1 cellular context compared by ENCODE assay signal in genomic region chr15:100948430-100948762, GRCh38.
TF ChIP-seq lines count a peak whose summit lies in the region.

No MANE protein-coding gene starts in this region.

TF ChIP-seq in H1, 55 proteins besides CTCF, POLR2A, EP300 and RAD21 (continued from another document):
- no peak for TF ChIP-seq BCL11A (IDR thresholded peaks at IDR 0.05; ENCODE audit: low read depth in 2 of 2, low read length in 2 of 2)
- TF ChIP-seq CREB1 (IDR thresholded peaks at IDR 0.05), result no peak
- no peak for TF ChIP-seq NANOG (IDR thresholded peaks at IDR 0.05; ENCODE audit: insufficient read depth, low read depth, low read length, poor library complexity, severe bottlenecking)
- no peak for TF ChIP-seq USF2 (IDR thresholded peaks at IDR 0.05; ENCODE audit: low read length)
- no peak for TF ChIP-seq KDM5A (IDR thresholded peaks at IDR 0.05; ENCODE audit: low read length)
- no peak for TF ChIP-seq POU5F1 (IDR thresholded peaks at IDR 0.05; ENCODE audit: low read depth, low read length)
- TF ChIP-seq TAF1 (IDR thresholded peaks at IDR 0.05; ENCODE audit: low read depth, low read length), result no peak
- no peak for TF ChIP-seq TEAD4 (IDR thresholded peaks at IDR 0.05; ENCODE audit: low read depth, low read length)
- no peak for TF ChIP-seq CHD1 (IDR thresholded peaks at IDR 0.05; ENCODE audit: low read depth, low read length)
- TF ChIP-seq EZH2 (IDR thresholded peaks at IDR 0.05; ENCODE audit: low read depth, low read length, severe bottlenecking), result no peak
- TF ChIP-seq YY1 (IDR thresholded peaks at IDR 0.05; ENCODE audit: low read depth, low read length), result no peak
- TF ChIP-seq SP1 (IDR thresholded peaks at IDR 0.05; ENCODE audit: low read depth, low read length), result no peak
